In genomic region chr7:14377646-14378266, GRCh38 we compare ENCODE assay signal across 15 cellular contexts.
DNase-seq lines count a peak whose midpoint lies in the region; ATAC-seq and TF ChIP-seq lines count a peak whose summit lies in the region.
"Had no signal": no experiment of that assay in that cellular context is flagged by ENCODE, and none has a peak within 500 bp of the region (broad histone marks: within the 10 kb centered on the region; RNA-seq: fewer than 3 reads in every experiment).

No MANE protein-coding gene starts in this region.

- H3K27me3 Mint-ChIP-seq in MCF 10A (ENCODE audit: insufficient read depth, unreplicated experiment) (no peaks in the 10 kb centered on the region), brain (no peaks in the 10 kb centered on the region), GM23338 (ENCODE audit: insufficient read depth, low read depth, poor library complexity) (peaks cover 2% of the 10 kb centered on the region)
- H3K27me3 Mint-ChIP-seq: activated naive CD8-positive, alpha-beta T cell treated with anti-CD3 and anti-CD28 coated beads for 36 hours; dendritic cell treated with granulocyte-macrophage colony-stimulating factor and Interleukin-4, amounts not matched to agents 40 ng/mL and 50 ng/mL, for 4 days had no signal

- peaks cover 8% of the 10 kb centered on the region for H3K9me3 Mint-ChIP-seq in MCF 10A (ENCODE audit: unreplicated experiment)
- H3K9me3 Mint-ChIP-seq in brain = peaks cover 0 to 4% (median 0%) of the 10 kb centered on the region in 5 experiments
- no peaks in the 10 kb centered on the region for H3K9me3 Mint-ChIP-seq in GM23338
- H3K9me3 Mint-ChIP-seq: activated naive CD8-positive, alpha-beta T cell treated with anti-CD3 and anti-CD28 coated beads for 36 hours had no signal

- H3K4me1 ChIP-seq in breast epithelium = no peaks in the 10 kb centered on the region
- H3K4me1 ChIP-seq in iPS-18a (ENCODE audit: control insufficient read depth, low read depth, low read length) = peaks cover 10% of the 10 kb centered on the region
- H3K4me1 ChIP-seq in GM23338 (ENCODE audit: insufficient read depth) = peaks cover 19% of the 10 kb centered on the region
- H3K4me1 ChIP-seq: A549, gastrocnemius medialis had no signal

- CTCF ChIA-PET in MCF 10A (lab: Yijun Ruan, JAX) = interaction anchor here (0.6 to 1.7 kb wide), 2 partner anchors 9 to 14 kb away, joined by 3 to 4 read pairs; no protein-coding TSS in a partner anchor

- H3K9me3 ChIP-seq in breast epithelium (no peaks in the 10 kb centered on the region), iPS-18a (ENCODE audit: control insufficient read depth, low read depth, low read length) (no peaks in the 10 kb centered on the region)
- H3K9me3 ChIP-seq: A549, gastrocnemius medialis, tibial nerve had no signal

- no peak overlapping the region for H3K27ac ChIP-seq in breast epithelium
- peak overlapping the region; percentile 46 for H3K27ac ChIP-seq in iPS-18a (ENCODE audit: low read length)
- H3K27ac ChIP-seq in GM23338 (ENCODE audit: low read depth) = no peak overlapping the region
- H3K27ac ChIP-seq: A549, gastrocnemius medialis had no signal

- no peak overlapping the region for H3K27ac Mint-ChIP-seq in MCF 10A (ENCODE audit: low read depth, unreplicated experiment)
- peak overlapping the region; percentile 44 to 94 (median 50) for H3K27ac Mint-ChIP-seq in brain
- H3K27ac Mint-ChIP-seq in GM23338 = no peak overlapping the region
- H3K27ac Mint-ChIP-seq: activated naive CD8-positive, alpha-beta T cell treated with anti-CD3 and anti-CD28 coated beads for 36 hours; dendritic cell treated with granulocyte-macrophage colony-stimulating factor and Interleukin-4, amounts not matched to agents 40 ng/mL and 50 ng/mL, for 4 days; naive thymus-derived CD8-positive, alpha-beta T cell had no signal

- POLR2A ChIA-PET in MCF 10A (lab: Yijun Ruan, JAX) = no interaction called here

- H3K9me2 ChIP-seq in GM23338 (ENCODE audit: insufficient read depth) = peaks cover 15% of the 10 kb centered on the region

- no peaks in the 10 kb centered on the region for H3K27me3 ChIP-seq in breast epithelium
- no peaks in the 10 kb centered on the region for H3K27me3 ChIP-seq in iPS-18a (ENCODE audit: control insufficient read depth, insufficient read depth, low read length)
- no peaks in the 10 kb centered on the region for H3K27me3 ChIP-seq in GM23338 (ENCODE audit: insufficient read depth)
- H3K27me3 ChIP-seq: gastrocnemius medialis, tibial nerve had no signal

- no peaks in the 10 kb centered on the region for H3K79me2 ChIP-seq in GM23338 (replicated peaks; ENCODE audit: insufficient read depth)

- ATAC-seq in HG02852 (IDR thresholded peaks at IDR 0.05; ENCODE audit: unreplicated experiment) (no peak), GM18868 (IDR thresholded peaks at IDR 0.05; ENCODE audit: unreplicated experiment) (no peak), GM23338 (no peak)
- ATAC-seq: A549; gastrocnemius medialis; naive thymus-derived CD8-positive, alpha-beta T cell had no signal

- H3K4me1 Mint-ChIP-seq in MCF 10A (ENCODE audit: insufficient read depth, unreplicated experiment) = peaks cover 20% of the 10 kb centered on the region
- H3K4me1 Mint-ChIP-seq in brain = peaks cover 33% of the 10 kb centered on the region
- H3K4me1 Mint-ChIP-seq in GM23338 = peaks cover 31% of the 10 kb centered on the region
- H3K4me1 Mint-ChIP-seq: activated naive CD8-positive, alpha-beta T cell treated with anti-CD3 and anti-CD28 coated beads for 36 hours had no signal

- H3K36me3 Mint-ChIP-seq in MCF 10A (ENCODE audit: insufficient read depth, unreplicated experiment) (no peaks in the 10 kb centered on the region), brain (no peaks in the 10 kb centered on the region), GM23338 (ENCODE audit: low read depth) (peaks cover 4% of the 10 kb centered on the region; the same call in 1 of the 3 replicates)
- H3K36me3 Mint-ChIP-seq: activated naive CD8-positive, alpha-beta T cell treated with anti-CD3 and anti-CD28 coated beads for 36 hours; naive thymus-derived CD8-positive, alpha-beta T cell had no signal

- H3K4me2 ChIP-seq in GM23338 = no peak overlapping the region
- H3K4me2 ChIP-seq: A549 had no signal

- no TSS peak for BruUV-seq in MCF 10A (replicated peaks; lab: Mats Ljungman, UMichigan)

- no peak overlapping the region for H2AFZ ChIP-seq in GM23338

- H3K36me3 ChIP-seq in breast epithelium (no peaks in the 10 kb centered on the region), iPS-18a (ENCODE audit: control insufficient read depth, low read depth, low read length) (no peaks in the 10 kb centered on the region), GM23338 (ENCODE audit: insufficient read depth) (no peaks in the 10 kb centered on the region)
- H3K36me3 ChIP-seq: gastrocnemius medialis, tibial nerve had no signal

- intact Hi-C loops in MCF 10A (cut with micrococcal nuclease) = no loop called here
- intact Hi-C loops in breast epithelium (cut with DNase I; ENCODE audit: low total_unique reads) = no loop called here

- TF ChIP-seq CTCF in MCF 10A (IDR thresholded peaks at IDR 0.05; ENCODE audit: unreplicated experiment) = no peak
- TF ChIP-seq CTCF in breast epithelium (IDR thresholded peaks at IDR 0.05) = no peak
- TF ChIP-seq CTCF in brain (conservative IDR thresholded peaks at IDR 0.05) = no peak
- no peak for TF ChIP-seq CTCF in GM23338 (conservative IDR thresholded peaks at IDR 0.05; ENCODE audit: low read depth in 2 of 2)

- no peak for TF ChIP-seq POLR2A in breast epithelium (IDR thresholded peaks at IDR 0.05)

- peak; percentile 61 for DNase-seq in MCF 10A (ENCODE audit: unreplicated experiment)
- DNase-seq in breast epithelium (ENCODE audit: low spot score in 2 of 2) = no peak
- DNase-seq in NCI-H774 (lab: John Stamatoyannopoulos, UW) = no peak
- no peak for DNase-seq in GM23338 (ENCODE audit: low spot score)
- DNase-seq: activated naive CD8-positive, alpha-beta T cell treated with anti-CD3 and anti-CD28 coated beads for 36 hours; DMS153; gastrocnemius medialis; naive thymus-derived CD8-positive, alpha-beta T cell had no signal

- H3K9ac ChIP-seq in iPS-18a (ENCODE audit: low read length) = no peak overlapping the region

- no peaks in the 10 kb centered on the region for H3F3A ChIP-seq in GM23338 (replicated peaks; ENCODE audit: low read depth)

- H3K4me3 ChIP-seq in breast epithelium (no peak overlapping the region), iPS-18a (ENCODE audit: low read length) (no peak overlapping the region), GM23338 (no peak overlapping the region)
- H3K4me3 ChIP-seq: A549, gastrocnemius medialis, tibial nerve had no signal

- no peaks in the 10 kb centered on the region for H4K20me1 ChIP-seq in GM23338 (replicated peaks; ENCODE audit: insufficient read depth)

- H3K4me3 Mint-ChIP-seq in MCF 10A (ENCODE audit: unreplicated experiment) (no peak overlapping the region), brain (peak overlapping the region; percentile 10 to 82 (median 31)), GM23338 (no peak overlapping the region)
- H3K4me3 Mint-ChIP-seq: activated naive CD8-positive, alpha-beta T cell treated with anti-CD3 and anti-CD28 coated beads for 36 hours; dendritic cell treated with granulocyte-macrophage colony-stimulating factor and Interleukin-4, amounts not matched to agents 40 ng/mL and 50 ng/mL, for 4 days; naive thymus-derived CD8-positive, alpha-beta T cell had no signal

TF ChIP-seq in GM23338, 12 proteins besides CTCF, POLR2A, EP300 and RAD21:
- no peak for TF ChIP-seq REST (IDR thresholded peaks at IDR 0.05; ENCODE audit: unreplicated experiment)

Comparison
In these comparisons a context has a peak if more than half of its experiments do, and no peak if none do; other contexts are left out.
1. H3K27ac Mint-ChIP-seq: peak in brain (5 of 5); none in MCF 10A (single experiment) and GM23338 (single experiment).
2. H3K4me3 Mint-ChIP-seq: peak in brain (5 of 5); none in MCF 10A (single experiment) and GM23338 (single experiment).